2 cellular contexts compared by ENCODE assay signal in genomic region chr15:44656241-44656640, GRCh38.
TF ChIP-seq lines count a peak whose summit lies in the region.

No MANE protein-coding gene starts in this region.

TF ChIP-seq in GM12891, 5 proteins besides CTCF, POLR2A, EP300 and RAD21:
- TF ChIP-seq PAX5 (IDR thresholded peaks at IDR 0.05; ENCODE audit: insufficient read depth, low read length, severe bottlenecking) (no peak), SPI1 (IDR thresholded peaks at IDR 0.05; ENCODE audit: low read depth, low read length) (peak; percentile 21; the same call in 1 of the 2 replicates)

TF ChIP-seq in GM12878, 131 proteins besides CTCF, POLR2A, EP300 and RAD21:
- TF ChIP-seq SP1 (IDR thresholded peaks at IDR 0.05; ENCODE audit: low read depth, low read length) (no peak), CUX1 (IDR thresholded peaks at IDR 0.05; ENCODE audit: insufficient replicate concordance, low read depth, low read length) (no peak), SRF (IDR thresholded peaks at IDR 0.05; ENCODE audit: low read depth in 2 of 2, low read length in 2 of 2) (no peak), CBFB (IDR thresholded peaks at IDR 0.05; ENCODE audit: low read depth) (no peak), RCOR1 (conservative IDR thresholded peaks at IDR 0.05; ENCODE audit: low read depth, low read length) (no peak), ETV6 (conservative IDR thresholded peaks at IDR 0.05 in 1 of 2, IDR thresholded peaks at IDR 0.05 in 1 of 2; ENCODE audit: borderline replicate concordance in 1 of 2, low read depth in 1 of 2) (no peak), SMAD5 (IDR thresholded peaks at IDR 0.05; ENCODE audit: low read depth) (no peak), ASH2L (IDR thresholded peaks at IDR 0.05; ENCODE audit: borderline replicate concordance, low read depth) (no peak), BHLHE40 (IDR thresholded peaks at IDR 0.05; ENCODE audit: borderline replicate concordance in 1 of 2, low read depth in 2 of 2, low read length in 1 of 2) (no peak), YY1 (IDR thresholded peaks at IDR 0.05; ENCODE audit: low read depth, low read length) (no peak), EZH2 (IDR thresholded peaks at IDR 0.05; ENCODE audit: borderline replicate concordance, control insufficient read depth, low read depth, low read length) (no peak)
- TF ChIP-seq, protein P1, sequence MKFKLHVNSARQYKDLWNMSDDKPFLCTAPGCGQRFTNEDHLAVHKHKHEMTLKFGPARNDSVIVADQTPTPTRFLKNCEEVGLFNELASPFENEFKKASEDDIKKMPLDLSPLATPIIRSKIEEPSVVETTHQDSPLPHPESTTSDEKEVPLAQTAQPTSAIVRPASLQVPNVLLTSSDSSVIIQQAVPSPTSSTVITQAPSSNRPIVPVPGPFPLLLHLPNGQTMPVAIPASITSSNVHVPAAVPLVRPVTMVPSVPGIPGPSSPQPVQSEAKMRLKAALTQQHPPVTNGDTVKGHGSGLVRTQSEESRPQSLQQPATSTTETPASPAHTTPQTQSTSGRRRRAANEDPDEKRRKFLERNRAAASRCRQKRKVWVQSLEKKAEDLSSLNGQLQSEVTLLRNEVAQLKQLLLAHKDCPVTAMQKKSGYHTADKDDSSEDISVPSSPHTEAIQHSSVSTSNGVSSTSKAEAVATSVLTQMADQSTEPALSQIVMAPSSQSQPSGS (IDR thresholded peaks at IDR 0.05; ENCODE audit: low read length): no peak
TF ChIP-seq in GM12878: peak in this region for 0.
